Comparison of ENCODE assay signal across 1 cellular context in genomic region chr19:39341720-39342604, GRCh38.
TF ChIP-seq lines count a peak whose summit lies in the region.

Gene SAMD4B, plus strand, starts transcription at chr19:39342421. Its CDS starts 14,473 bp downstream, at chr19:39356894.

TF ChIP-seq in GM12878, 131 proteins besides CTCF, POLR2A, EP300 and RAD21 (continued from another document and continues in another):
- TF ChIP-seq SREBF2 (IDR thresholded peaks at IDR 0.05; ENCODE audit: low read length) (no peak), HDAC2 (IDR thresholded peaks at IDR 0.05) (no peak), SUZ12 (IDR thresholded peaks at IDR 0.05; ENCODE audit: unreplicated experiment) (no peak), ZZZ3 (IDR thresholded peaks at IDR 0.05; ENCODE audit: control insufficient read depth, insufficient read length, low read depth) (no peak), NR2C2 (IDR thresholded peaks at IDR 0.05; ENCODE audit: borderline replicate concordance, control insufficient read depth, insufficient read length, low read depth) (no peak), BACH1 (IDR thresholded peaks at IDR 0.05; ENCODE audit: borderline replicate concordance) (peak; percentile 59), IKZF2 (IDR thresholded peaks at IDR 0.05) (peak; percentile 45 to 58; a peak in 2 of 4 replicates), ZBTB33 (IDR thresholded peaks at IDR 0.05) (0 out of 2 replicates have a peak, but pooled peaks have one; percentile 19), NFIC (IDR thresholded peaks at IDR 0.05; ENCODE audit: low read depth, low read length) (no peak), SUPT20H (IDR thresholded peaks at IDR 0.05; ENCODE audit: borderline replicate concordance, control insufficient read depth, low read depth, low read length) (no peak), KLF5 (IDR thresholded peaks at IDR 0.05; ENCODE audit: partially characterized antibody) (peak; percentile 58), MTA3 (IDR thresholded peaks at IDR 0.05; ENCODE audit: borderline replicate concordance, low read length) (no peak), IRF5 (IDR thresholded peaks at IDR 0.05; ENCODE audit: borderline replicate concordance) (no peak), IRF4 (IDR thresholded peaks at IDR 0.05; ENCODE audit: low read depth, low read length) (no peak), RAD51 (IDR thresholded peaks at IDR 0.05) (no peak), BCL3 (IDR thresholded peaks at IDR 0.05; ENCODE audit: borderline replicate concordance, insufficient read depth, low read depth, low read length, poor library complexity, severe bottlenecking) (no peak), SIN3A (IDR thresholded peaks at IDR 0.05; ENCODE audit: low read depth, low read length) (no peak), ZNF217 (IDR thresholded peaks at IDR 0.05) (no peak; the same call in 1 of the 2 replicates), RUNX3 (IDR thresholded peaks at IDR 0.05; ENCODE audit: low read length) (peak; percentile 66), ELK1 (IDR thresholded peaks at IDR 0.05; ENCODE audit: low read depth, low read length) (no peak), ZBED1 (IDR thresholded peaks at IDR 0.05; ENCODE audit: borderline replicate concordance) (peak; percentile 68; the same call in 1 of the 2 replicates), ATF2 (IDR thresholded peaks at IDR 0.05; ENCODE audit: low read length) (no peak), CEBPZ (IDR thresholded peaks at IDR 0.05; ENCODE audit: low read depth, low read length) (peak; percentile 32; the same call in 1 of the 2 replicates), RB1 (IDR thresholded peaks at IDR 0.05; ENCODE audit: borderline replicate concordance) (no peak; the same call in 1 of the 2 replicates), TCF12 (IDR thresholded peaks at IDR 0.05; ENCODE audit: low read depth, low read length) (peak; percentile 77), SREBF1 (IDR thresholded peaks at IDR 0.05; ENCODE audit: low read length) (no peak), NRF1 (conservative IDR thresholded peaks at IDR 0.05; ENCODE audit: low read depth, low read length) (no peak), JUNB (IDR thresholded peaks at IDR 0.05) (no peak), IKZF1 (conservative IDR thresholded peaks at IDR 0.05) (peak; percentile 68), ZBTB40 (IDR thresholded peaks at IDR 0.05; ENCODE audit: borderline replicate concordance) (peak; percentile 77), SP1 (IDR thresholded peaks at IDR 0.05; ENCODE audit: low read depth, low read length) (peak; percentile 87), MEF2A (IDR thresholded peaks at IDR 0.05; ENCODE audit: insufficient read depth, low read depth, low read length) (0 out of 2 replicates have a peak, but pooled peaks have one; percentile 34), CBFB (IDR thresholded peaks at IDR 0.05; ENCODE audit: low read depth) (peak; percentile 50; the same call in 1 of the 2 replicates), ZBTB4 (CRISPR knock-in tag; IDR thresholded peaks at IDR 0.05) (no peak), PRDM15 (CRISPR knock-in tag; IDR thresholded peaks at IDR 0.05) (no peak), EZH2 (IDR thresholded peaks at IDR 0.05; ENCODE audit: borderline replicate concordance, control insufficient read depth, low read depth, low read length) (no peak), CHD1 (IDR thresholded peaks at IDR 0.05; ENCODE audit: low read depth, low read length) (no peak)
